Comparison of ENCODE assay signal across 9 cellular contexts in genomic region chr9:84139296-84140100, GRCh38.
DNase-seq lines count a peak whose midpoint lies in the region; ATAC-seq and TF ChIP-seq lines count a peak whose summit lies in the region.
"Had no signal": no experiment of that assay in that cellular context is flagged by ENCODE, and none has a peak within 500 bp of the region (broad histone marks: within the 10 kb centered on the region; RNA-seq: fewer than 3 reads in every experiment).

No MANE protein-coding gene starts in this region.

- H3K27ac ChIP-seq in tibial artery = no peak overlapping the region

- no peak for TF ChIP-seq CTCF in epithelial cell of esophagus (IDR thresholded peaks at IDR 0.05; ENCODE audit: insufficient read depth, low read depth, low read length, missing control alignments)
- no peak for TF ChIP-seq CTCF in retinal pigment epithelial cell (conservative IDR thresholded peaks at IDR 0.05; ENCODE audit: low read depth, low read length)
- TF ChIP-seq CTCF in tibial artery (IDR thresholded peaks at IDR 0.05) = no peak

- ATAC-seq in activated naive CD4-positive, alpha-beta T cell treated with anti-CD3 and anti-CD28 coated beads, Interleukin-2, amount 50 U/mL, for 72 hours = no peak

- peaks cover 0 to 9% (median 7%) of the 10 kb centered on the region in 4 donors for H3K4me1 ChIP-seq in tibial artery

- H3K9me3 Mint-ChIP-seq in activated naive CD4-positive, alpha-beta T cell treated with anti-CD3 and anti-CD28 coated beads for 36 hours = no peaks in the 10 kb centered on the region
- no peaks in the 10 kb centered on the region for H3K9me3 Mint-ChIP-seq in activated naive CD4-positive, alpha-beta T cell treated with anti-CD3 and anti-CD28 coated beads, Interleukin-2, amount 50 U/mL, for 72 hours

- peaks cover 0 to 35% of the 10 kb centered on the region in 2 donors for H3K27me3 ChIP-seq in tibial artery

- intact Hi-C loops in activated naive CD4-positive, alpha-beta T cell treated with anti-CD3 and anti-CD28 coated beads for 36 hours (cut with micrococcal nuclease) = no loop called here
- intact Hi-C loops in tibial artery (cut with DNase I; ENCODE audit: low total_unique reads) = no loop called here

- DNase-seq in activated naive CD4-positive, alpha-beta T cell treated with anti-CD3 and anti-CD28 coated beads for 36 hours = no peak
- DNase-seq in activated naive CD4-positive, alpha-beta T cell treated with anti-CD3 and anti-CD28 coated beads, Interleukin-2, amount 50 U/mL, for 72 hours (ENCODE audit: low spot score in 2 of 2) = no peak
- DNase-seq in NCI-H774 (lab: John Stamatoyannopoulos, UW) (peak; percentile 62), epithelial cell of esophagus (ENCODE audit: low read depth) (peak; percentile 41), retinal pigment epithelial cell (ENCODE audit: low read depth) (peak; percentile 29), tibial artery (no peak), islet precursor cell (no peak)
- no peak for DNase-seq in activated CD4-positive, alpha-beta T cell treated with anti-CD3 and anti-CD28 coated beads, Interleukin-2, amount 50 U/mL, for 48 hours
- DNase-seq: DND-41 had no signal

- CTCF ChIA-PET in activated naive CD4-positive, alpha-beta T cell treated with anti-CD3 and anti-CD28 coated beads for 36 hours (lab: Charles Lee) = interaction anchor here (1.2 to 1.4 kb wide), 2 partner anchors 176 to 218 kb away, joined by 4 to 9 read pairs; partner anchors contain the start of gene KIF27

- H3K27me3 Mint-ChIP-seq in activated naive CD4-positive, alpha-beta T cell treated with anti-CD3 and anti-CD28 coated beads for 36 hours (ENCODE audit: low read depth) = peaks cover 45% of the 10 kb centered on the region

- no peaks in the 10 kb centered on the region for H3K36me3 ChIP-seq in tibial artery

- H3K4me1 Mint-ChIP-seq in activated naive CD4-positive, alpha-beta T cell treated with anti-CD3 and anti-CD28 coated beads for 36 hours (ENCODE audit: low read depth) = peaks cover 9% of the 10 kb centered on the region

- H3K27ac Mint-ChIP-seq in activated naive CD4-positive, alpha-beta T cell treated with anti-CD3 and anti-CD28 coated beads for 36 hours = no peak overlapping the region
- no peak overlapping the region for H3K27ac Mint-ChIP-seq in activated naive CD4-positive, alpha-beta T cell treated with anti-CD3 and anti-CD28 coated beads, Interleukin-2, amount 50 U/mL, for 72 hours

- H3K9me3 ChIP-seq in tibial artery = no peaks in the 10 kb centered on the region

- no peaks in the 10 kb centered on the region for H3K36me3 Mint-ChIP-seq in activated naive CD4-positive, alpha-beta T cell treated with anti-CD3 and anti-CD28 coated beads for 36 hours (ENCODE audit: low read depth)
- peaks cover 7 to 13% of the 10 kb centered on the region in 2 donors for H3K36me3 Mint-ChIP-seq in activated naive CD4-positive, alpha-beta T cell treated with anti-CD3 and anti-CD28 coated beads, Interleukin-2, amount 50 U/mL, for 72 hours

- no peak overlapping the region for H3K4me3 ChIP-seq in epithelial cell of esophagus (ENCODE audit: low read length)
- no peak overlapping the region for H3K4me3 ChIP-seq in retinal pigment epithelial cell (ENCODE audit: low read length)
- H3K4me3 ChIP-seq in tibial artery = no peak overlapping the region

- peak overlapping the region; percentile 62 for H3K4me3 Mint-ChIP-seq in activated naive CD4-positive, alpha-beta T cell treated with anti-CD3 and anti-CD28 coated beads for 36 hours

Comparison
In these comparisons a context has a peak if more than half of its experiments do, and no peak if none do; other contexts are left out.
1. DNase-seq: peak in NCI-H774 (single experiment), epithelial cell of esophagus (single experiment) and retinal pigment epithelial cell (single experiment); none in activated naive CD4-positive, alpha-beta T cell treated with anti-CD3 and anti-CD28 coated beads for 36 hours (single experiment), activated naive CD4-positive, alpha-beta T cell treated with anti-CD3 and anti-CD28 coated beads, Interleukin-2, amount 50 U/mL, for 72 hours (0 of 2), tibial artery (0 of 2), activated CD4-positive, alpha-beta T cell treated with anti-CD3 and anti-CD28 coated beads, Interleukin-2, amount 50 U/mL, for 48 hours (0 of 2) and islet precursor cell (single experiment).